9 cellular contexts compared by ENCODE assay signal in the genomic region with DNA sequence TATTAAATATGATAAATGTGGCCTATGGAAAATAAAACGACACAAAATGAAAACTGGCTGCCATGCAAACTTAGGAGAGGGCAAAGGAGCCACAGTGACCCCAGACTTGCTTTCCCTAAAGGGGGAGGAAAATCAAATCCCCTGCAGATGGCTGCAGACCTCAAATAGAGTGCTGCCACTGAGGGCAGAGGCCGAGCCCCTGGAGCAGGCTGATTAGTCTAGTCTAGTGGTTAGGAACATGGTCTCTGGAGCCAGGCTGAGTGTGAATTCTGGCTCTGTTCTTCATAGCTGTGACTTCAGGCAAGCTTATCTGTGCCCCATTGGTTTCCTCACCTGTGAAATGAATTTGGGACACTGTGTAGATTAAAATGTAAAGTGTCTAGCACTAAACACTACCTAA.
DNase-seq lines count a peak whose midpoint lies in the region; ATAC-seq and TF ChIP-seq lines count a peak whose summit lies in the region.
"Had no signal": no experiment of that assay in that cellular context is flagged by ENCODE, and none has a peak within 500 bp of the region (broad histone marks: within the 10 kb centered on the region; RNA-seq: fewer than 3 reads in every experiment).

No MANE protein-coding gene starts in this region.

- intact Hi-C loops in esophagus muscularis mucosa (cut with DNase I): no loop called here

- H3K9me3 Mint-ChIP-seq in central memory CD8-positive, alpha-beta T cell: no peaks in the 10 kb centered on the region

- H3K4me2 ChIP-seq in BLaER1: peak overlapping the region; percentile 94
- peak overlapping the region; percentile 76 for H3K4me2 ChIP-seq in Karpas-422 (ENCODE audit: low read depth, low read length, poor library complexity, severe bottlenecking)

- no peak for ATAC-seq in central memory CD8-positive, alpha-beta T cell (replicated peaks; ENCODE audit: extremely low read depth, poor library complexity, severe bottlenecking)

- H3K9ac ChIP-seq in BLaER1 (peak overlapping the region; percentile 15; the same call in 1 of the 2 replicates), Karpas-422 (ENCODE audit: low read length) (peak overlapping the region; percentile 78), rectal smooth muscle tissue (ENCODE audit: low read length) (no peak overlapping the region)

- no peak for TF ChIP-seq POLR2A in esophagus muscularis mucosa (IDR thresholded peaks at IDR 0.05; ENCODE audit: low read depth)

- no peak for TF ChIP-seq EP300 in esophagus muscularis mucosa (IDR thresholded peaks at IDR 0.05)

- H3K4me3 ChIP-seq in BLaER1 (no peak overlapping the region), Karpas-422 (ENCODE audit: low read length) (peak overlapping the region; percentile 49; the same call in 1 of the 2 replicates), rectal smooth muscle tissue (ENCODE audit: low read length) (no peak overlapping the region), esophagus muscularis mucosa (no peak overlapping the region)

- H3K27ac ChIP-seq in BLaER1 (peak overlapping the region; percentile 35; the same call in 1 of the 2 replicates), Karpas-422 (ENCODE audit: low read length) (no peak overlapping the region), rectal smooth muscle tissue (ENCODE audit: low read depth, low read length) (peak overlapping the region; percentile 92), esophagus muscularis mucosa (replicated peaks in 1 of 4) (peak overlapping the region in 1 of 4 donors; percentile 100)

- 58% methylated on average over 2 of the region's 2 CpGs for WGBS in esophagus muscularis mucosa

- no peaks in the 10 kb centered on the region for H3K9me2 ChIP-seq in Karpas-422 (replicated peaks; ENCODE audit: insufficient read depth, low read length)

- TF ChIP-seq CTCF in esophagus muscularis mucosa (IDR thresholded peaks at IDR 0.05): no peak

- no peaks in the 10 kb centered on the region for H3K9me3 ChIP-seq in BLaER1
- no peaks in the 10 kb centered on the region for H3K9me3 ChIP-seq in Karpas-422 (ENCODE audit: low read length)
- H3K9me3 ChIP-seq in esophagus muscularis mucosa: no peaks in the 10 kb centered on the region

- no peaks in the 10 kb centered on the region for H3K27me3 Mint-ChIP-seq in central memory CD8-positive, alpha-beta T cell

- peaks cover 42% of the 10 kb centered on the region for H3K36me3 Mint-ChIP-seq in central memory CD8-positive, alpha-beta T cell (ENCODE audit: insufficient read depth)

- H3K4me1 Mint-ChIP-seq in central memory CD8-positive, alpha-beta T cell: peaks cover 95% of the 10 kb centered on the region

- H3K36me3 ChIP-seq in BLaER1 (peaks cover 8% of the 10 kb centered on the region; the same call in 1 of the 2 replicates), Karpas-422 (ENCODE audit: insufficient read depth, low read length) (peaks cover 10% of the 10 kb centered on the region), rectal smooth muscle tissue (ENCODE audit: control insufficient read depth, insufficient read depth, low read length) (no peaks in the 10 kb centered on the region), esophagus muscularis mucosa (no peaks in the 10 kb centered on the region)

- peak overlapping the region; percentile 77 for H3K4me3 Mint-ChIP-seq in central memory CD8-positive, alpha-beta T cell

- peaks cover 98% of the 10 kb centered on the region for H3K4me1 ChIP-seq in BLaER1
- peaks cover 100% of the 10 kb centered on the region for H3K4me1 ChIP-seq in Karpas-422 (ENCODE audit: low read length)
- H3K4me1 ChIP-seq in rectal smooth muscle tissue (ENCODE audit: control insufficient read depth, insufficient read depth, low read length): peaks cover 84% of the 10 kb centered on the region
- H3K4me1 ChIP-seq in esophagus muscularis mucosa: peaks cover 0 to 95% (median 0%) of the 10 kb centered on the region in 4 donors

- no peak overlapping the region for H2AFZ ChIP-seq in Karpas-422 (ENCODE audit: low read length)

- DNase-seq in Karpas-422 (no peak), esophagus muscularis mucosa (ENCODE audit: extremely low spot score) (no peak), hepatic stellate cell (ENCODE audit: low spot score) (no peak), DMS79 (lab: John Stamatoyannopoulos, UW) (no peak), NCI-H526 treated with DMSO at 0.1 percent for 48 hours (lab: John Stamatoyannopoulos, UW) (no peak)
- DNase-seq in central memory CD8-positive, alpha-beta T cell (ENCODE audit: low spot score in 2 of 2): no peak
- DNase-seq: stimulated activated CD4-positive, alpha-beta T cell treated with anti-CD3 and anti-CD28 coated beads, Interleukin-12 subunit alpha, Interleukin-12 subunit beta, amount 100 ng/mL, for 4 hours had no signal

- H3K27ac Mint-ChIP-seq in central memory CD8-positive, alpha-beta T cell (ENCODE audit: low read depth): peak overlapping the region; percentile 97

- H4K20me1 ChIP-seq in BLaER1: peaks cover 90% of the 10 kb centered on the region
- no peaks in the 10 kb centered on the region for H4K20me1 ChIP-seq in Karpas-422 (ENCODE audit: insufficient read depth, low read depth, low read length)

- peaks cover 65% of the 10 kb centered on the region for H3K79me2 ChIP-seq in Karpas-422 (ENCODE audit: low read length)

- H3K27me3 ChIP-seq in BLaER1 (no peaks in the 10 kb centered on the region), Karpas-422 (ENCODE audit: low read length) (no peaks in the 10 kb centered on the region), rectal smooth muscle tissue (ENCODE audit: control insufficient read depth, insufficient read depth, low read length) (no peaks in the 10 kb centered on the region), esophagus muscularis mucosa (no peaks in the 10 kb centered on the region)
